21 cellular contexts compared by ENCODE assay signal in the genomic region with DNA sequence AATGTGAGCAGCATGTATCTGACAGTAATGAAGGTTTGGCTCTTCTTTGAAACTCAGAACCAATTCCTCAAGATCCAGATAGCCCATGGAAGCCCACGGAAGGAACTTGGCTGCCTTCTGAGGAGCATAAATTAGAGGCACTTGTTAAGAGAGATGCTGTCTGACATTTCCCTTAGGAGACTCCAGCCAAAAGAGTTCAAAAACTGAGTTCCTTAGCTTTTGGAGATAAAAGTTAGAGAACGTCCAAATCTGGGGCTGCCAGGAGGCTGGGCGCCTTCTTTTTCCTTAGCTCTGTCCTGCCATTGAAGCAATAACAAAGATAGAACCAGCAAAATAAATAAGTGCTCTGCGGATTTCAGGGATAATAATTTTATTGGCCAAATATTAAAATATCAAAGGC.
"Had no signal": no experiment of that assay in that cellular context is flagged by ENCODE, and none has a peak within 500 bp of the region (broad histone marks: within the 10 kb centered on the region; RNA-seq: fewer than 3 reads in every experiment).

No MANE protein-coding gene starts in this region.

- H3K27ac ChIP-seq: epithelial cell of prostate, foreskin keratinocyte had no signal

- H3K4me3 Mint-ChIP-seq: activated B cell treated with CpG ODN at 0.5 μM for 24 hours; activated CD4-positive, alpha-beta memory T cell treated with anti-CD3 and anti-CD28 coated beads for 36 hours; activated CD4-positive, alpha-beta T cell treated with anti-CD3 and anti-CD28 coated beads for 36 hours; activated naive CD4-positive, alpha-beta T cell treated with anti-CD3 and anti-CD28 coated beads for 36 hours; activated naive CD8-positive, alpha-beta T cell treated with anti-CD3 and anti-CD28 coated beads, Interleukin-2, amount 10 ng/mL, durations not matched to agents 7 days and 5 days; naive thymus-derived CD8-positive, alpha-beta T cell; stimulated activated effector memory CD8-positive, alpha-beta T cell treated with anti-CD3 and anti-CD28 coated beads, Interleukin-12 subunit alpha, Interleukin-12 subunit beta, amount 100 ng/mL, for 72 hours; stimulated activated naive CD8-positive, alpha-beta T cell treated with anti-CD3 and anti-CD28 coated beads, Interleukin-15, amount 100 ng/mL, for 72 hours; T-helper 1 cell treated with Interleukin-12 subunit alpha and Interleukin-12 subunit beta and Interleukin-4 antibody, amounts not matched to agents 30 μg/mL and 1 μg/mL, for 36 hours had no signal

- ATAC-seq: activated CD4-positive, alpha-beta T cell treated with anti-CD3 and anti-CD28 coated beads for 36 hours; foreskin keratinocyte; naive thymus-derived CD8-positive, alpha-beta T cell; stimulated activated effector memory CD8-positive, alpha-beta T cell treated with anti-CD3 and anti-CD28 coated beads, Interleukin-12 subunit alpha, Interleukin-12 subunit beta, amount 100 ng/mL, for 72 hours; stimulated activated naive CD8-positive, alpha-beta T cell treated with anti-CD3 and anti-CD28 coated beads, Interleukin-15, amount 100 ng/mL, for 72 hours had no signal

- H3K36me3 Mint-ChIP-seq: activated CD4-positive, alpha-beta memory T cell treated with anti-CD3 and anti-CD28 coated beads for 36 hours; activated naive CD8-positive, alpha-beta T cell treated with anti-CD3 and anti-CD28 coated beads, Interleukin-2, amount 10 ng/mL, durations not matched to agents 7 days and 5 days; naive thymus-derived CD8-positive, alpha-beta T cell; stimulated activated effector memory CD8-positive, alpha-beta T cell treated with anti-CD3 and anti-CD28 coated beads, Interleukin-12 subunit alpha, Interleukin-12 subunit beta, amount 100 ng/mL, for 72 hours had no signal

- H3K9me3 Mint-ChIP-seq: activated B cell treated with CpG ODN at 0.5 μM for 24 hours; activated CD4-positive, alpha-beta memory T cell treated with anti-CD3 and anti-CD28 coated beads for 36 hours; activated naive CD4-positive, alpha-beta T cell treated with anti-CD3 and anti-CD28 coated beads for 36 hours; activated naive CD8-positive, alpha-beta T cell treated with anti-CD3 and anti-CD28 coated beads, Interleukin-2, amount 10 ng/mL, durations not matched to agents 7 days and 5 days; naive thymus-derived CD8-positive, alpha-beta T cell; stimulated activated effector memory CD8-positive, alpha-beta T cell treated with anti-CD3 and anti-CD28 coated beads, Interleukin-12 subunit alpha, Interleukin-12 subunit beta, amount 100 ng/mL, for 72 hours; stimulated activated naive CD8-positive, alpha-beta T cell treated with anti-CD3 and anti-CD28 coated beads, Interleukin-15, amount 100 ng/mL, for 72 hours; T-helper 1 cell treated with Interleukin-12 subunit alpha and Interleukin-12 subunit beta and Interleukin-4 antibody, amounts not matched to agents 30 μg/mL and 1 μg/mL, for 36 hours had no signal

- H3K27me3 ChIP-seq: foreskin keratinocyte had no signal

- H3K4me3 ChIP-seq: skin epidermis had no signal

- H3K27ac Mint-ChIP-seq: activated B cell treated with CpG ODN at 0.5 μM for 24 hours; activated CD4-positive, alpha-beta memory T cell treated with anti-CD3 and anti-CD28 coated beads for 36 hours; activated CD4-positive, alpha-beta T cell treated with anti-CD3 and anti-CD28 coated beads for 36 hours; activated naive CD4-positive, alpha-beta T cell treated with anti-CD3 and anti-CD28 coated beads for 36 hours; activated naive CD8-positive, alpha-beta T cell treated with anti-CD3 and anti-CD28 coated beads, Interleukin-2, amount 10 ng/mL, durations not matched to agents 7 days and 5 days; naive thymus-derived CD8-positive, alpha-beta T cell; progenitor cell of endocrine pancreas; stimulated activated effector memory CD8-positive, alpha-beta T cell treated with anti-CD3 and anti-CD28 coated beads, Interleukin-12 subunit alpha, Interleukin-12 subunit beta, amount 100 ng/mL, for 72 hours; stimulated activated naive CD8-positive, alpha-beta T cell treated with anti-CD3 and anti-CD28 coated beads, Interleukin-15, amount 100 ng/mL, for 72 hours; T-helper 1 cell treated with Interleukin-12 subunit alpha and Interleukin-12 subunit beta and Interleukin-4 antibody, amounts not matched to agents 30 μg/mL and 1 μg/mL, for 36 hours had no signal

- H3K4me1 Mint-ChIP-seq: activated B cell treated with CpG ODN at 0.5 μM for 24 hours; activated naive CD8-positive, alpha-beta T cell treated with anti-CD3 and anti-CD28 coated beads, Interleukin-2, amount 10 ng/mL, durations not matched to agents 7 days and 5 days; naive thymus-derived CD8-positive, alpha-beta T cell; stimulated activated effector memory CD8-positive, alpha-beta T cell treated with anti-CD3 and anti-CD28 coated beads, Interleukin-12 subunit alpha, Interleukin-12 subunit beta, amount 100 ng/mL, for 72 hours; stimulated activated naive CD8-positive, alpha-beta T cell treated with anti-CD3 and anti-CD28 coated beads, Interleukin-15, amount 100 ng/mL, for 72 hours had no signal

- FAIRE-seq: islet of Langerhans had no signal

- H3K27me3 Mint-ChIP-seq: activated naive CD8-positive, alpha-beta T cell treated with anti-CD3 and anti-CD28 coated beads, Interleukin-2, amount 10 ng/mL, durations not matched to agents 7 days and 5 days had no signal

- DNase-seq: activated B cell treated with CpG ODN at 0.5 μM for 24 hours; activated CD4-positive, alpha-beta memory T cell treated with anti-CD3 and anti-CD28 coated beads for 36 hours; activated CD4-positive, alpha-beta T cell treated with anti-CD3 and anti-CD28 coated beads for 36 hours; activated effector memory CD4-positive, alpha-beta T cell treated with Interleukin-2 at 50 U/mL for 16 hours; activated naive CD4-positive, alpha-beta T cell treated with anti-CD3 and anti-CD28 coated beads for 36 hours; activated naive CD8-positive, alpha-beta T cell treated with anti-CD3 and anti-CD28 coated beads, Interleukin-2, amount 10 ng/mL, durations not matched to agents 7 days and 5 days; activated T-cell treated with anti-CD3 and anti-CD28 coated beads, Interleukin-2, amount 50 U/mL, for 48 hours; amniotic stem cell; foreskin keratinocyte; hypothalamus; mesendoderm; naive thymus-derived CD8-positive, alpha-beta T cell; stimulated activated CD4-positive, alpha-beta T cell treated with anti-CD3 and anti-CD28 coated beads, Interleukin-2, amount 100 ng/mL, for 24 hours; stimulated activated naive CD8-positive, alpha-beta T cell treated with anti-CD3 and anti-CD28 coated beads, Interleukin-15, amount 100 ng/mL, for 72 hours; trophoblast cell had no signal

- H3K4me1 ChIP-seq: foreskin keratinocyte had no signal
